7 cellular contexts compared by ENCODE assay signal in the genomic region with DNA sequence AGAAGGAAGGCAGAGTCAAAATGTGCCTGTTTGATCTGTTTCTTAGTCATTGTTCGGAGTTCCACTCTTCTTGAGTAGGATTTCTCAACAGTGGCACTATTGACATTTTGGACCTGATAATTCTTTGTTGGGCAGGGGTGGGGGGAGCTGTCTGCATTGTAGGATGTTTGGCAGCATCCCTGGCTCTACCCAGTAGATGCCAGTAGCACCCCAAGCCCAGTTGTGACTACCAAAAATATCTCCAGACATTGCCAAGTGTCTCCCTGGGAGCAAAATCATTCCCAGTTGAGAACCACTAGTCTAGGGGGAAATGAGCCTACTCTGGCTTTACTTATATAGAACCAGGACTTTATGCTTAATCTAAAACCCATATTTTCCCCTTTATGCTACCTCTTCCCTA. TPM values are rescaled to one million over a fixed set of nuclear protein-coding genes. Genes with fewer than 3 reads are reported as not detected.
DNase-seq lines count a peak whose midpoint lies in the region; ATAC-seq lines count a peak whose summit lies in the region.

No MANE protein-coding gene starts in this region.

- POLR2A ChIA-PET in activated CD8-positive, alpha-beta T cell treated with anti-CD3 and anti-CD28 coated beads, Interleukin-2, amount 10 ng/mL, durations not matched to agents 7 days and 5 days (lab: Charles Lee): interaction anchor here (0.8 to 2.3 kb wide), 4 partner anchors 9 to 97 kb away, joined by 4 to 10 read pairs (median 6); no protein-coding TSS in a partner anchor

- H3K9me3 ChIP-seq in HUES48 (ENCODE audit: control insufficient read depth, insufficient read depth, low read length): no peaks in the 10 kb centered on the region
- no peaks in the 10 kb centered on the region for H3K9me3 ChIP-seq in iPS-18c (ENCODE audit: control insufficient read depth, insufficient read depth, low read length)

- H3K4me3 ChIP-seq in HUES48 (ENCODE audit: low read depth, low read length): peak overlapping the region; percentile 93
- peak overlapping the region; percentile 85; the same call in 1 of the 2 replicates for H3K4me3 ChIP-seq in iPS-18c (ENCODE audit: insufficient read depth, low read depth, low read length)

- no peak overlapping the region for H3K27ac ChIP-seq in HUES48 (ENCODE audit: low read depth, low read length)

- H3K27me3 ChIP-seq in HUES48 (ENCODE audit: control insufficient read depth, insufficient read depth, low read length): no peaks in the 10 kb centered on the region

- no peak overlapping the region; the same call in 1 of the 2 replicates for H3K9ac ChIP-seq in HUES48 (ENCODE audit: low read depth, low read length)

- peaks cover 31% of the 10 kb centered on the region for H3K4me1 Mint-ChIP-seq in activated CD8-positive, alpha-beta T cell treated with anti-CD3 and anti-CD28 coated beads, Interleukin-2, amount 10 ng/mL, durations not matched to agents 7 days and 5 days (ENCODE audit: low read depth)
- H3K4me1 Mint-ChIP-seq in stimulated activated naive B cell treated with anti-CD40 and anti-IgM and Interleukin-4, amounts not matched to agents 10 μg/mL and 1 μg/mL and 100 μg/mL, for 72 hours: peaks cover 25 to 38% of the 10 kb centered on the region in 2 donors

- CTCF ChIA-PET in activated CD8-positive, alpha-beta T cell treated with anti-CD3 and anti-CD28 coated beads, Interleukin-2, amount 10 ng/mL, durations not matched to agents 7 days and 5 days (lab: Charles Lee): interaction anchor here (0.6 to 1.8 kb wide), 6 partner anchors 16 to 173 kb away, joined by 3 to 5 read pairs (median 4); a partner anchor contains a TSS

- no peaks in the 10 kb centered on the region for H3K9me3 Mint-ChIP-seq in activated CD8-positive, alpha-beta T cell treated with anti-CD3 and anti-CD28 coated beads, Interleukin-2, amount 10 ng/mL, durations not matched to agents 7 days and 5 days (ENCODE audit: insufficient read depth)
- no peaks in the 10 kb centered on the region for H3K9me3 Mint-ChIP-seq in stimulated activated naive B cell treated with anti-CD40 and anti-IgM and Interleukin-4, amounts not matched to agents 10 μg/mL and 1 μg/mL and 100 μg/mL, for 72 hours

- H3K27me3 Mint-ChIP-seq in activated CD8-positive, alpha-beta T cell treated with anti-CD3 and anti-CD28 coated beads, Interleukin-2, amount 10 ng/mL, durations not matched to agents 7 days and 5 days (ENCODE audit: low read depth): no peaks in the 10 kb centered on the region
- H3K27me3 Mint-ChIP-seq in stimulated activated naive B cell treated with anti-CD40 and anti-IgM and Interleukin-4, amounts not matched to agents 10 μg/mL and 1 μg/mL and 100 μg/mL, for 72 hours: no peaks in the 10 kb centered on the region

- no peak for DNase-seq in activated CD8-positive, alpha-beta T cell treated with anti-CD3 and anti-CD28 coated beads, Interleukin-2, amount 10 ng/mL, durations not matched to agents 7 days and 5 days
- no peak for DNase-seq in stimulated activated naive B cell treated with anti-CD40 and anti-IgM and Interleukin-4, amounts not matched to agents 10 μg/mL and 1 μg/mL and 100 μg/mL, for 72 hours
- DNase-seq in effector CD4-positive, alpha-beta T cell: no peak
- no peak for DNase-seq in NCI-H1105 (lab: John Stamatoyannopoulos, UW)

- peaks cover 23% of the 10 kb centered on the region for H3K36me3 ChIP-seq in HUES48 (ENCODE audit: control insufficient read depth, insufficient read depth, low read length)

- H3K4me3 Mint-ChIP-seq in activated CD8-positive, alpha-beta T cell treated with anti-CD3 and anti-CD28 coated beads, Interleukin-2, amount 10 ng/mL, durations not matched to agents 7 days and 5 days: peak overlapping the region; percentile 99
- peak overlapping the region; percentile 98 to 99 for H3K4me3 Mint-ChIP-seq in stimulated activated naive B cell treated with anti-CD40 and anti-IgM and Interleukin-4, amounts not matched to agents 10 μg/mL and 1 μg/mL and 100 μg/mL, for 72 hours

- no peak for ATAC-seq in activated CD8-positive, alpha-beta T cell treated with anti-CD3 and anti-CD28 coated beads, Interleukin-2, amount 10 ng/mL, durations not matched to agents 7 days and 5 days
- no peak for ATAC-seq in stimulated activated naive B cell treated with anti-CD40 and anti-IgM and Interleukin-4, amounts not matched to agents 10 μg/mL and 1 μg/mL and 100 μg/mL, for 72 hours (replicated peaks)
- no peak for ATAC-seq in HG03469 (IDR thresholded peaks at IDR 0.05; ENCODE audit: unreplicated experiment)

- peaks cover 9% of the 10 kb centered on the region for H3K36me3 Mint-ChIP-seq in activated CD8-positive, alpha-beta T cell treated with anti-CD3 and anti-CD28 coated beads, Interleukin-2, amount 10 ng/mL, durations not matched to agents 7 days and 5 days (ENCODE audit: low read depth)
- peaks cover 17 to 23% of the 10 kb centered on the region in 2 donors for H3K36me3 Mint-ChIP-seq in stimulated activated naive B cell treated with anti-CD40 and anti-IgM and Interleukin-4, amounts not matched to agents 10 μg/mL and 1 μg/mL and 100 μg/mL, for 72 hours

- H3K4me1 ChIP-seq in HUES48 (ENCODE audit: control insufficient read depth, insufficient read depth, low read length): 0 out of 2 replicates have a peak, but pooled peaks cover 5% of the 10 kb centered on the region

- H3K27ac Mint-ChIP-seq in activated CD8-positive, alpha-beta T cell treated with anti-CD3 and anti-CD28 coated beads, Interleukin-2, amount 10 ng/mL, durations not matched to agents 7 days and 5 days: peak overlapping the region; percentile 99
- H3K27ac Mint-ChIP-seq in stimulated activated naive B cell treated with anti-CD40 and anti-IgM and Interleukin-4, amounts not matched to agents 10 μg/mL and 1 μg/mL and 100 μg/mL, for 72 hours: peak overlapping the region; percentile 99

RNA-seq across cellular contexts. Expression of a gene that starts 1.1 kb away (rescaled TPM):
- 10 to 100 TPM; 12.5 to 14.0 TPM for total RNA-seq in activated CD8-positive, alpha-beta T cell treated with anti-CD3 and anti-CD28 coated beads, Interleukin-2, amount 10 ng/mL, durations not matched to agents 7 days and 5 days

RNA-seq across cellular contexts. Expression of a gene that starts 53.6 kb away (rescaled TPM):
- total RNA-seq in activated CD8-positive, alpha-beta T cell treated with anti-CD3 and anti-CD28 coated beads, Interleukin-2, amount 10 ng/mL, durations not matched to agents 7 days and 5 days: 1 to 10 TPM; 2.3 to 2.5 TPM

RNA-seq across cellular contexts. Expression of a gene that starts 53.7 kb away (rescaled TPM):
- 1 to 10 TPM; 7.0 TPM for total RNA-seq in activated CD8-positive, alpha-beta T cell treated with anti-CD3 and anti-CD28 coated beads, Interleukin-2, amount 10 ng/mL, durations not matched to agents 7 days and 5 days

RNA-seq across cellular contexts. Expression of a gene that starts 59.5 kb away (rescaled TPM):
- 10 to 100 TPM; 13.2 to 14.7 TPM for total RNA-seq in activated CD8-positive, alpha-beta T cell treated with anti-CD3 and anti-CD28 coated beads, Interleukin-2, amount 10 ng/mL, durations not matched to agents 7 days and 5 days
